8 cellular contexts compared by ENCODE assay signal in the genomic region with DNA sequence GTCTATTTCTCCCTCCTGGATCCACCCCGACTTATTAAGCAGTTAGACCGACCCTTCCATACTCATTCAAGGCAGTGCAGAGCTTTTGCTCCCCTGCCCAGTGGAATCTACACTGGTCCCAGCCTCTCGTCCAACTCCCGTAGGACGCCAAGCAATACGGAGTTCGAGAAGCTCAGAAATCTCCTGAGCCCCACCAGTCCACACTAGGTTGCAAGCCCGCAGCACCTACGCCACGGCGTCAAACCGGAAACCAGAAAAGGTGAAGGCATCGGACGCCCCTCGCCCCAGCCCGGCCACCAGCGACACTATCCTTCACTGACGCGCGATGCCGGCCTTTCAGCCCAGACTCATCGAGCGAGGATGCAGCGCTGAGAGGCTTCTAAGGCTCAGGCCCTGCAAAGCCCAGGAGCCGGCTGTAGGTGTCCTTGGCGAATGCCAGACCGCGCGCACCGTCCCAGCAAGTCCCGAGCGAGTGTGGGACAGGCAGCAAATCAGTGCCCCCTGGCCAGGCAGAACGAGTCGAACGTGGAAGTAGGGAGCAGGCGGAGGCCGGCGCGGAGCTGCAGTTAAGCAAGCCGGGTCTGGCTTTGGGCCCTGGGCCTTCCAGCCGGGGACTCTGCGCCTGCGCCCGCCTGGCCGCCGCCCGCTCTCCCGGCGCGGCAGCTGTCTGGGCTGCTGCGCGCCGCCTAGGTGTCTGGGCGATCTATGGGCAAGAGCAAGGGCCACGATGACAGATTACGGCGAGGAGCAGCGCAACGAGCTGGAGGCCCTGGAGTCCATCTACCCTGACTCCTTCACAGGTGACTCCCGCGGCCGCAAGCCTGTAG. TPM values are rescaled to one million over a fixed set of nuclear protein-coding genes. Genes with fewer than 3 reads are reported as not detected.
DNase-seq lines count a peak whose midpoint lies in the region; ATAC-seq and TF ChIP-seq lines count a peak whose summit lies in the region.

A gene with protein sequence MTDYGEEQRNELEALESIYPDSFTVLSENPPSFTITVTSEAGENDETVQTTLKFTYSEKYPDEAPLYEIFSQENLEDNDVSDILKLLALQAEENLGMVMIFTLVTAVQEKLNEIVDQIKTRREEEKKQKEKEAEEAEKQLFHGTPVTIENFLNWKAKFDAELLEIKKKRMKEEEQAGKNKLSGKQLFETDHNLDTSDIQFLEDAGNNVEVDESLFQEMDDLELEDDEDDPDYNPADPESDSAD (plus strand): TSS at position 649 of the 827 bp plus-strand sequence. CDS start 79 bp downstream, at position 728.

- no peaks in the 10 kb centered on the region for H3K9me2 ChIP-seq in GM23338 (ENCODE audit: insufficient read depth)

- peaks cover 7% of the 10 kb centered on the region for H3K4me1 Mint-ChIP-seq in GM23338
- H3K4me1 Mint-ChIP-seq in naive thymus-derived CD4-positive, alpha-beta T cell: peaks cover 33 to 62% (median 55%) of the 10 kb centered on the region in 7 donors
- H3K4me1 Mint-ChIP-seq in stimulated activated naive B cell treated with anti-CD40 and anti-IgM and Interleukin-4, amounts not matched to agents 10 μg/mL and 1 μg/mL and 100 μg/mL, for 72 hours: peaks cover 17 to 48% of the 10 kb centered on the region in 2 donors

- TF ChIP-seq CTCF in GM23338 (conservative IDR thresholded peaks at IDR 0.05; ENCODE audit: low read depth in 2 of 2): no peak; a peak in 1 of 4 replicates

- peak within 1 kb of the TSS; percentile 100 for H3K27ac Mint-ChIP-seq in GM23338
- peak within 1 kb of the TSS; percentile 96 to 100 (median 99) for H3K27ac Mint-ChIP-seq in naive thymus-derived CD4-positive, alpha-beta T cell
- H3K27ac Mint-ChIP-seq in stimulated activated naive B cell treated with anti-CD40 and anti-IgM and Interleukin-4, amounts not matched to agents 10 μg/mL and 1 μg/mL and 100 μg/mL, for 72 hours: peak within 1 kb of the TSS; percentile 99

- ATAC-seq in GM23338: peak; percentile 97
- peak; percentile 98 for ATAC-seq in naive thymus-derived CD4-positive, alpha-beta T cell
- ATAC-seq in stimulated activated naive B cell treated with anti-CD40 and anti-IgM and Interleukin-4, amounts not matched to agents 10 μg/mL and 1 μg/mL and 100 μg/mL, for 72 hours (replicated peaks): peak; percentile 91 to 97

- H3K27me3 ChIP-seq in GM23338 (ENCODE audit: insufficient read depth): no peaks in the 10 kb centered on the region
- no peaks in the 10 kb centered on the region for H3K27me3 ChIP-seq in naive thymus-derived CD4-positive, alpha-beta T cell (ENCODE audit: control insufficient read depth in 2 of 2, insufficient read depth in 2 of 2, low read length in 2 of 2)

- H3K27me3 Mint-ChIP-seq in GM23338 (ENCODE audit: insufficient read depth, low read depth, poor library complexity): peaks cover 2% of the 10 kb centered on the region
- H3K27me3 Mint-ChIP-seq in naive thymus-derived CD4-positive, alpha-beta T cell: peaks cover 0 to 11% (median 0%) of the 10 kb centered on the region in 5 donors
- H3K27me3 Mint-ChIP-seq in stimulated activated naive B cell treated with anti-CD40 and anti-IgM and Interleukin-4, amounts not matched to agents 10 μg/mL and 1 μg/mL and 100 μg/mL, for 72 hours: no peaks in the 10 kb centered on the region

- no peaks in the 10 kb centered on the region for H3K36me3 ChIP-seq in GM23338 (ENCODE audit: insufficient read depth)
- peaks cover 0 to 3% (median 0%) of the 10 kb centered on the region in 3 experiments for H3K36me3 ChIP-seq in naive thymus-derived CD4-positive, alpha-beta T cell (ENCODE audit: control insufficient read depth in 2 of 3, insufficient read depth in 3 of 3, low read length in 3 of 3)

- CTCF ChIA-PET in naive thymus-derived CD4-positive, alpha-beta T cell (lab: Charles Lee): interaction anchor here (0.6 to 3.2 kb wide), 7 partner anchors 8 to 353 kb away, joined by 3 to 14 read pairs (median 4); a partner anchor contains a TSS

- H2AFZ ChIP-seq in GM23338: peak within 1 kb of the TSS; percentile 96

- H3K4me3 Mint-ChIP-seq in GM23338: peak within 1 kb of the TSS; percentile 100
- H3K4me3 Mint-ChIP-seq in naive thymus-derived CD4-positive, alpha-beta T cell: peak within 1 kb of the TSS; percentile 94 to 99 (median 98)
- H3K4me3 Mint-ChIP-seq in stimulated activated naive B cell treated with anti-CD40 and anti-IgM and Interleukin-4, amounts not matched to agents 10 μg/mL and 1 μg/mL and 100 μg/mL, for 72 hours: peak within 1 kb of the TSS; percentile 98 to 100

- peaks cover 11% of the 10 kb centered on the region; the same call in 1 of the 2 replicates for H3K4me1 ChIP-seq in GM23338 (ENCODE audit: insufficient read depth)
- H3K4me1 ChIP-seq in naive thymus-derived CD4-positive, alpha-beta T cell (ENCODE audit: control insufficient read depth in 2 of 2, insufficient read depth in 2 of 2, low read length in 2 of 2): peaks cover 16 to 21% of the 10 kb centered on the region in 2 donors

- DNase-seq in EH (ENCODE audit: low read depth) (peak; percentile 99), GM23338 (ENCODE audit: low spot score) (peak; percentile 99), LHCN-M2 (ENCODE audit: low read depth) (peak; percentile 99), RPMI8226 (peak; percentile 95), fibroblast of gingiva (ENCODE audit: low read depth) (peak; percentile 100)
- peak; percentile 95 to 97 for DNase-seq in activated T-helper 1 cell treated with anti-CD3 and anti-CD28 coated beads, Interleukin-2, amount 50 U/mL, for 16 hours (ENCODE audit: low read depth in 1 of 2, low spot score in 1 of 2)
- DNase-seq in naive thymus-derived CD4-positive, alpha-beta T cell: peak; percentile 91 to 99 (median 98)
- peak; percentile 99 for DNase-seq in stimulated activated naive B cell treated with anti-CD40 and anti-IgM and Interleukin-4, amounts not matched to agents 10 μg/mL and 1 μg/mL and 100 μg/mL, for 72 hours

- peaks cover 46% of the 10 kb centered on the region for H3K79me2 ChIP-seq in GM23338 (replicated peaks; ENCODE audit: insufficient read depth)

- H3K4me2 ChIP-seq in GM23338: peak within 1 kb of the TSS; percentile 95

- H3K27ac ChIP-seq in GM23338 (ENCODE audit: low read depth): peak within 1 kb of the TSS; percentile 94
- peak within 1 kb of the TSS; percentile 95 for H3K27ac ChIP-seq in naive thymus-derived CD4-positive, alpha-beta T cell (ENCODE audit: low read depth, low read length)

- H3K9me3 ChIP-seq in naive thymus-derived CD4-positive, alpha-beta T cell (ENCODE audit: control insufficient read depth in 2 of 3, low read length in 3 of 3): no peaks in the 10 kb centered on the region

- intact Hi-C loops in naive thymus-derived CD4-positive, alpha-beta T cell (cut with micrococcal nuclease): loop anchor here (1.0 to 5.0 kb wide), 12 partner anchors 10 to 1104 kb away; a partner anchor contains a TSS

- POLR2A ChIA-PET in naive thymus-derived CD4-positive, alpha-beta T cell (lab: Charles Lee): interaction anchor here (0.9 to 5.6 kb wide), 18 partner anchors 8 to 470 kb away, joined by 3 to 70 read pairs (median 6); a partner anchor contains a TSS

- H3F3A ChIP-seq in GM23338 (replicated peaks; ENCODE audit: low read depth): peaks cover 11% of the 10 kb centered on the region

- no peaks in the 10 kb centered on the region for H4K20me1 ChIP-seq in GM23338 (replicated peaks; ENCODE audit: insufficient read depth)

- H3K9me3 Mint-ChIP-seq in GM23338: no peaks in the 10 kb centered on the region; the same call in 2 of the 3 replicates
- H3K9me3 Mint-ChIP-seq in naive thymus-derived CD4-positive, alpha-beta T cell: no peaks in the 10 kb centered on the region
- H3K9me3 Mint-ChIP-seq in stimulated activated naive B cell treated with anti-CD40 and anti-IgM and Interleukin-4, amounts not matched to agents 10 μg/mL and 1 μg/mL and 100 μg/mL, for 72 hours: no peaks in the 10 kb centered on the region

- peak within 1 kb of the TSS; percentile 95 for H3K4me3 ChIP-seq in GM23338
- peak within 1 kb of the TSS; percentile 86 for H3K4me3 ChIP-seq in naive thymus-derived CD4-positive, alpha-beta T cell (ENCODE audit: low read length)

- no peaks in the 10 kb centered on the region for H3K36me3 Mint-ChIP-seq in GM23338 (ENCODE audit: low read depth)
- H3K36me3 Mint-ChIP-seq in naive thymus-derived CD4-positive, alpha-beta T cell: peaks cover 0 to 13% (median 12%) of the 10 kb centered on the region in 5 donors
- peaks cover 14 to 21% of the 10 kb centered on the region in 2 donors for H3K36me3 Mint-ChIP-seq in stimulated activated naive B cell treated with anti-CD40 and anti-IgM and Interleukin-4, amounts not matched to agents 10 μg/mL and 1 μg/mL and 100 μg/mL, for 72 hours

TF ChIP-seq in GM23338, 12 proteins besides CTCF, POLR2A, EP300 and RAD21 (continues in another document):
- peak; percentile 92 for TF ChIP-seq POLR2AphosphoS5 (IDR thresholded peaks at IDR 0.05; ENCODE audit: low read depth)
- TF ChIP-seq STAT1 (IDR thresholded peaks at IDR 0.05; ENCODE audit: unreplicated experiment): no peak
- TF ChIP-seq EZH2 (IDR thresholded peaks at IDR 0.05; ENCODE audit: low read depth, unreplicated experiment): no peak
- TF ChIP-seq, protein P1, sequence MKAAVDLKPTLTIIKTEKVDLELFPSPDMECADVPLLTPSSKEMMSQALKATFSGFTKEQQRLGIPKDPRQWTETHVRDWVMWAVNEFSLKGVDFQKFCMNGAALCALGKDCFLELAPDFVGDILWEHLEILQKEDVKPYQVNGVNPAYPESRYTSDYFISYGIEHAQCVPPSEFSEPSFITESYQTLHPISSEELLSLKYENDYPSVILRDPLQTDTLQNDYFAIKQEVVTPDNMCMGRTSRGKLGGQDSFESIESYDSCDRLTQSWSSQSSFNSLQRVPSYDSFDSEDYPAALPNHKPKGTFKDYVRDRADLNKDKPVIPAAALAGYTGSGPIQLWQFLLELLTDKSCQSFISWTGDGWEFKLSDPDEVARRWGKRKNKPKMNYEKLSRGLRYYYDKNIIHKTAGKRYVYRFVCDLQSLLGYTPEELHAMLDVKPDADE (IDR thresholded peaks at IDR 0.05): peak; percentile 93
- no peak for TF ChIP-seq ZNF331 (CRISPR knock-in tag; IDR thresholded peaks at IDR 0.05; ENCODE audit: low read depth)

RNA-seq across cellular contexts. Expression of the gene that starts here (rescaled TPM):
- 20.2 and 24.0 TPM in 2 replicates for total RNA-seq in GM23338 (2014; rRNA removed; shearing (Covaris generic))
- polyA plus RNA-seq in GM23338 (2016; fragmentation: Nextera tagmentation; extraction: Ambion mirVana): 171 TPM in 2 replicates
- total RNA-seq in LHCN-M2 (2014; rRNA removed): 46.8 and 61.5 TPM in 2 replicates
- polyA plus RNA-seq in LHCN-M2 (2012): 46.5 TPM
- 10 to 100 TPM; 33.2 to 39.9 (median 36.7) TPM for total RNA-seq in naive thymus-derived CD4-positive, alpha-beta T cell
- 10 to 100 TPM; 35.0 to 68.5 TPM for polyA plus RNA-seq in naive thymus-derived CD4-positive, alpha-beta T cell

Comparison
In these comparisons a context has a peak if more than half of its experiments do, and no peak if none do; other contexts are left out.
1. Peak in every context shown above with its lines: DNase-seq, ATAC-seq, H3K4me3 ChIP-seq and H3K27ac ChIP-seq.